8 cellular contexts compared by ENCODE assay signal in genomic region chr1:42956739-42957138, GRCh38. TPM values are rescaled to one million over a fixed set of nuclear protein-coding genes. Genes with fewer than 3 reads are reported as not detected.
DNase-seq lines count a peak whose midpoint lies in the region; ATAC-seq, FAIRE-seq and TF ChIP-seq lines count a peak whose summit lies in the region.

No MANE protein-coding gene starts in this region.

- CTCF ChIA-PET in BJ (lab: Yijun Ruan, JAX): interaction anchor here (0.9 to 1.9 kb wide), 3 partner anchors 9 to 116 kb away, joined by 3 to 12 read pairs (median 3); no protein-coding TSS in a partner anchor
- CTCF ChIA-PET in naive thymus-derived CD4-positive, alpha-beta T cell (lab: Charles Lee): interaction anchor here (1.4 to 2.5 kb wide), 3 partner anchors 21 to 117 kb away, joined by 5 to 8 read pairs (median 6); no protein-coding TSS in a partner anchor
- CTCF ChIA-PET in GM10248 (lab: Yijun Ruan, JAX): interaction anchor here (0.8 to 1.4 kb wide), 4 partner anchors 17 to 117 kb away, joined by 3 to 7 read pairs (median 3); no protein-coding TSS in a partner anchor

- TF ChIP-seq CTCF in BJ (IDR thresholded peaks at IDR 0.05; ENCODE audit: insufficient read depth, low read depth, low read length) (no peak), Loucy (conservative IDR thresholded peaks at IDR 0.05; ENCODE audit: low read length) (no peak), bronchial epithelial cell (IDR thresholded peaks at IDR 0.05; ENCODE audit: insufficient read depth, low read length, severe bottlenecking) (no peak), GM10248 (IDR thresholded peaks at IDR 0.05; ENCODE audit: control extremely low read depth, extremely low read depth, low read depth, missing control alignments) (no peak)

- H3K9me3 ChIP-seq in Loucy (ENCODE audit: insufficient read depth, low read depth, low read length): no peaks in the 10 kb centered on the region
- H3K9me3 ChIP-seq in naive thymus-derived CD4-positive, alpha-beta T cell (ENCODE audit: control insufficient read depth in 2 of 3, low read length in 3 of 3): no peaks in the 10 kb centered on the region

- intact Hi-C loops in naive thymus-derived CD4-positive, alpha-beta T cell (cut with micrococcal nuclease): loop anchor here (5.0 to 10.0 kb wide), 6 partner anchors 76 to 1592 kb away; partner anchors contain the start of genes CCDC30 (in 1 of the 2), FOXO6 (in 1 of the 2), HYI (in 1 of the 2) and IPO13 (in 1 of the 2)

- peaks cover 69% of the 10 kb centered on the region for H3K79me2 ChIP-seq in Loucy (ENCODE audit: insufficient read depth, low read length)

- H3K9me3 Mint-ChIP-seq in naive thymus-derived CD4-positive, alpha-beta T cell: peaks cover 0 to 2% (median 0%) of the 10 kb centered on the region in 11 donors

- DNase-seq in BJ (ENCODE audit: low read depth) (no peak), bronchial epithelial cell (ENCODE audit: low read depth) (no peak), iPS-NIHi11 (ENCODE audit: low spot score) (no peak), GM10248 (ENCODE audit: extremely low spot score) (no peak), NCI-H187 treated with DMSO at 0.1 percent for 48 hours (lab: John Stamatoyannopoulos, UW) (no peak)
- no peak for DNase-seq in naive thymus-derived CD4-positive, alpha-beta T cell

- H3K27me3 Mint-ChIP-seq in naive thymus-derived CD4-positive, alpha-beta T cell: peaks cover 0 to 11% (median 0%) of the 10 kb centered on the region in 5 donors

- peaks cover 57 to 77% (median 67%) of the 10 kb centered on the region in 7 donors for H3K4me1 Mint-ChIP-seq in naive thymus-derived CD4-positive, alpha-beta T cell

- peak overlapping the region; percentile 99 for H3K4me2 ChIP-seq in Loucy (ENCODE audit: low read depth, low read length, poor library complexity, severe bottlenecking)

- no peak for ATAC-seq in naive thymus-derived CD4-positive, alpha-beta T cell
- no peak for ATAC-seq in HG03342 (IDR thresholded peaks at IDR 0.05; ENCODE audit: unreplicated experiment)

- H3K9me2 ChIP-seq in Loucy (replicated peaks; ENCODE audit: low read depth, low read length): no peaks in the 10 kb centered on the region

- peaks cover 0 to 39% (median 4%) of the 10 kb centered on the region in 5 donors for H3K36me3 Mint-ChIP-seq in naive thymus-derived CD4-positive, alpha-beta T cell

- H3K27me3 ChIP-seq in BJ (ENCODE audit: control insufficient read depth, insufficient read depth, low read length): no peaks in the 10 kb centered on the region
- no peaks in the 10 kb centered on the region for H3K27me3 ChIP-seq in Loucy (ENCODE audit: insufficient read depth, low read length, poor library complexity, severe bottlenecking)
- no peaks in the 10 kb centered on the region for H3K27me3 ChIP-seq in bronchial epithelial cell (ENCODE audit: control insufficient read depth, insufficient read depth, low read length)
- H3K27me3 ChIP-seq in naive thymus-derived CD4-positive, alpha-beta T cell (ENCODE audit: control insufficient read depth in 2 of 2, insufficient read depth in 2 of 2, low read length in 2 of 2): no peaks in the 10 kb centered on the region

- H3K27ac Mint-ChIP-seq in naive thymus-derived CD4-positive, alpha-beta T cell: peak overlapping the region; percentile 85 to 95 (median 91)

- H3K9ac ChIP-seq in Loucy (ENCODE audit: low read depth, low read length, poor library complexity, severe bottlenecking): peak overlapping the region; percentile 86

- H3F3A ChIP-seq in Loucy (ENCODE audit: low read depth): no peaks in the 10 kb centered on the region

- H3K27ac ChIP-seq in naive thymus-derived CD4-positive, alpha-beta T cell (ENCODE audit: low read depth, low read length): peak overlapping the region; percentile 88

- POLR2A ChIA-PET in BJ (lab: Charles Lee) (no interaction called here), GM10248 (lab: Yijun Ruan, JAX) (interaction anchor here (0.6 to 0.7 kb wide), 3 partner anchors 25 to 402 kb away, joined by 3 to 5 read pairs (median 5); no protein-coding TSS in a partner anchor)
- POLR2A ChIA-PET in naive thymus-derived CD4-positive, alpha-beta T cell (lab: Charles Lee): interaction anchor here (0.6 to 9.1 kb wide), 9 partner anchors 12 to 216 kb away, joined by 3 to 92 read pairs (median 4); no protein-coding TSS in a partner anchor

- H2AFZ ChIP-seq in Loucy (ENCODE audit: low read length): no peak overlapping the region

- peaks cover 61% of the 10 kb centered on the region for H4K20me1 ChIP-seq in Loucy (ENCODE audit: insufficient read depth, low read length, poor library complexity, severe bottlenecking)

- peak overlapping the region; percentile 87 for H3K4me3 ChIP-seq in BJ (ENCODE audit: low read depth, low read length)
- H3K4me3 ChIP-seq in Loucy (ENCODE audit: low read length, poor library complexity, severe bottlenecking): peak overlapping the region; percentile 87
- H3K4me3 ChIP-seq in bronchial epithelial cell (ENCODE audit: low read depth, low read length): peak overlapping the region; percentile 86
- peak overlapping the region; percentile 96 for H3K4me3 ChIP-seq in naive thymus-derived CD4-positive, alpha-beta T cell (ENCODE audit: low read length)

- peaks cover 64% of the 10 kb centered on the region for H3K4me1 ChIP-seq in Loucy (ENCODE audit: insufficient read depth, low read length, poor library complexity, severe bottlenecking)
- H3K4me1 ChIP-seq in naive thymus-derived CD4-positive, alpha-beta T cell (ENCODE audit: control insufficient read depth in 2 of 2, insufficient read depth in 2 of 2, low read length in 2 of 2): peaks cover 53 to 59% of the 10 kb centered on the region in 2 donors

- peak overlapping the region; percentile 86 to 97 (median 93) for H3K4me3 Mint-ChIP-seq in naive thymus-derived CD4-positive, alpha-beta T cell

- H3K36me3 ChIP-seq in BJ (ENCODE audit: control insufficient read depth, insufficient read depth, low read length): peaks cover 10% of the 10 kb centered on the region
- no peaks in the 10 kb centered on the region; the same call in 1 of the 2 replicates for H3K36me3 ChIP-seq in Loucy (ENCODE audit: insufficient read depth, low read length)
- peaks cover 41% of the 10 kb centered on the region for H3K36me3 ChIP-seq in bronchial epithelial cell (ENCODE audit: control insufficient read depth, insufficient read depth, low read length)
- H3K36me3 ChIP-seq in naive thymus-derived CD4-positive, alpha-beta T cell (ENCODE audit: control insufficient read depth in 2 of 3, insufficient read depth in 3 of 3, low read length in 3 of 3): no peaks in the 10 kb centered on the region

- no peak for FAIRE-seq in bronchial epithelial cell (lab: Jason Lieb, UNC)

RNA-seq across cellular contexts. Expression of gene SLC2A1, which starts 1.9 kb away (rescaled TPM):
- 100 and 193 TPM in 2 replicates for polyA plus RNA-seq in BJ (2011; rRNA removed)
- 92.4 and 93.5 TPM in 2 replicates for polyA minus RNA-seq in BJ (2011; rRNA and poly(A)+ RNA removed)
- total RNA-seq in bronchial epithelial cell: 1,197 and 1,905 TPM in 2 replicates
- 100 to 1,000 TPM in 1 of 5 experiments, 10 to 100 TPM in 4; 43.6 to 123 (median 73.1) TPM for total RNA-seq in naive thymus-derived CD4-positive, alpha-beta T cell
- polyA plus RNA-seq in naive thymus-derived CD4-positive, alpha-beta T cell: 10 to 100 TPM; 16.6 to 18.6 TPM
